18 cellular contexts compared by ENCODE assay signal in genomic region chr10:15360566-15360965, GRCh38. TPM values are rescaled to one million over a fixed set of nuclear protein-coding genes. Genes with fewer than 3 reads are reported as not detected.
DNase-seq lines count a peak whose midpoint lies in the region; ATAC-seq and FAIRE-seq lines count a peak whose summit lies in the region.
"Had no signal": no experiment of that assay in that cellular context is flagged by ENCODE, and none has a peak within 500 bp of the region (broad histone marks: within the 10 kb centered on the region; RNA-seq: fewer than 3 reads in every experiment).

No MANE protein-coding gene starts in this region.

- no peaks in the 10 kb centered on the region for H3K4me1 Mint-ChIP-seq in stimulated activated effector memory CD8-positive, alpha-beta T cell treated with anti-CD3 and anti-CD28 coated beads, Interleukin-12 subunit alpha, Interleukin-12 subunit beta, amount 100 ng/mL, for 72 hours
- H3K4me1 Mint-ChIP-seq: B cell had no signal

- H3K4me2 ChIP-seq in mesenchymal stem cell (ENCODE audit: low read length, poor library complexity, severe bottlenecking): no peak overlapping the region
- H3K4me2 ChIP-seq: GM23338 had no signal

- peaks cover 4% of the 10 kb centered on the region for H3K4me1 ChIP-seq in mesenchymal stem cell (ENCODE audit: control insufficient read depth, insufficient read depth, low read depth, low read length)

- peak; percentile 48 for FAIRE-seq in HTR-8/SVneo (lab: Jason Lieb, UNC)
- FAIRE-seq: G401.6, GM12891 had no signal

- H3K79me1 ChIP-seq in mesenchymal stem cell (replicated peaks; ENCODE audit: low read length, poor library complexity, severe bottlenecking): peaks cover 26% of the 10 kb centered on the region

- no peak overlapping the region for H2BK15ac ChIP-seq in mesenchymal stem cell (ENCODE audit: low read depth, poor library complexity, severe bottlenecking)

- no peak overlapping the region for H2AFZ ChIP-seq in mesenchymal stem cell (ENCODE audit: low read depth, low read length)
- H2AFZ ChIP-seq: GM23338 had no signal

- no peak for DNase-seq in activated naive CD4-positive, alpha-beta T cell treated with anti-CD3 and anti-CD28 coated beads, Interleukin-2, amount 50 U/mL, for 72 hours (ENCODE audit: low spot score in 2 of 2)
- DNase-seq in activated naive CD4-positive, alpha-beta T cell (lab: John Stamatoyannopoulos, UW): no peak
- no peak for DNase-seq in HTR-8/SVneo (ENCODE audit: insufficient read length, low spot score)
- DNase-seq in mesenchymal stem cell: no peak
- no peak for DNase-seq in stimulated activated effector memory CD8-positive, alpha-beta T cell treated with anti-CD3 and anti-CD28 coated beads, Interleukin-12 subunit alpha, Interleukin-12 subunit beta, amount 100 ng/mL, for 72 hours (ENCODE audit: low spot score in 2 of 2)
- DNase-seq in NCI-H1092 treated with DMSO at 0.1 percent for 48 hours (lab: John Stamatoyannopoulos, UW): no peak
- DNase-seq: ACHN; C1 segment of cervical spinal cord; Calu3; CD4-positive, alpha-beta T cell; DMS79; EL; H7 had no signal

- peak overlapping the region; percentile 55 for H2AK5ac ChIP-seq in mesenchymal stem cell (ENCODE audit: low read length, severe bottlenecking)

- no peak overlapping the region for H3K27ac Mint-ChIP-seq in activated naive CD4-positive, alpha-beta T cell treated with anti-CD3 and anti-CD28 coated beads, Interleukin-2, amount 50 U/mL, for 72 hours
- no peak overlapping the region for H3K27ac Mint-ChIP-seq in stimulated activated effector memory CD8-positive, alpha-beta T cell treated with anti-CD3 and anti-CD28 coated beads, Interleukin-12 subunit alpha, Interleukin-12 subunit beta, amount 100 ng/mL, for 72 hours
- H3K27ac Mint-ChIP-seq: B cell; CD4-positive, alpha-beta T cell; GM23338 had no signal

- no peak overlapping the region for H2BK5ac ChIP-seq in mesenchymal stem cell (ENCODE audit: low read depth, low read length, poor library complexity, severe bottlenecking)

- H3K4ac ChIP-seq in mesenchymal stem cell (ENCODE audit: low read depth in 1 of 2, low read length in 2 of 2): no peak overlapping the region

- H3K4me3 Mint-ChIP-seq in stimulated activated effector memory CD8-positive, alpha-beta T cell treated with anti-CD3 and anti-CD28 coated beads, Interleukin-12 subunit alpha, Interleukin-12 subunit beta, amount 100 ng/mL, for 72 hours: no peak overlapping the region
- H3K4me3 Mint-ChIP-seq: B cell; CD4-positive, alpha-beta T cell; GM23338 had no signal

- no peaks in the 10 kb centered on the region for H3K9me3 ChIP-seq in mesenchymal stem cell (ENCODE audit: control insufficient read depth, low read length)

- H4K91ac ChIP-seq in mesenchymal stem cell (ENCODE audit: low read length): no peak overlapping the region

- peak; percentile 49 to 60 for ATAC-seq in activated naive CD4-positive, alpha-beta T cell treated with anti-CD3 and anti-CD28 coated beads, Interleukin-2, amount 50 U/mL, for 72 hours
- peak; percentile 71 for ATAC-seq in stimulated activated effector memory CD8-positive, alpha-beta T cell treated with anti-CD3 and anti-CD28 coated beads, Interleukin-12 subunit alpha, Interleukin-12 subunit beta, amount 100 ng/mL, for 72 hours
- no peak for ATAC-seq in GM21447 (IDR thresholded peaks at IDR 0.05; ENCODE audit: unreplicated experiment)
- ATAC-seq: GM23338 had no signal

- no peaks in the 10 kb centered on the region for H3K27me3 ChIP-seq in mesenchymal stem cell (ENCODE audit: control insufficient read depth in 1 of 2, insufficient read depth in 1 of 2, low read length in 2 of 2)

- no peak overlapping the region for H3K23ac ChIP-seq in mesenchymal stem cell (ENCODE audit: low read length in 2 of 2)

- H3K9me3 Mint-ChIP-seq in activated naive CD4-positive, alpha-beta T cell treated with anti-CD3 and anti-CD28 coated beads, Interleukin-2, amount 50 U/mL, for 72 hours: peaks cover 0 to 6% of the 10 kb centered on the region in 2 donors
- H3K9me3 Mint-ChIP-seq in stimulated activated effector memory CD8-positive, alpha-beta T cell treated with anti-CD3 and anti-CD28 coated beads, Interleukin-12 subunit alpha, Interleukin-12 subunit beta, amount 100 ng/mL, for 72 hours: no peaks in the 10 kb centered on the region
- H3K9me3 Mint-ChIP-seq: CD4-positive, alpha-beta T cell had no signal

- no peak overlapping the region for H3K27ac ChIP-seq in mesenchymal stem cell (ENCODE audit: low read length, poor library complexity, severe bottlenecking)

- no peak overlapping the region for H2BK120ac ChIP-seq in mesenchymal stem cell (ENCODE audit: low read depth, low read length)

- no peaks in the 10 kb centered on the region for H3K36me3 Mint-ChIP-seq in activated naive CD4-positive, alpha-beta T cell treated with anti-CD3 and anti-CD28 coated beads, Interleukin-2, amount 50 U/mL, for 72 hours
- H3K36me3 Mint-ChIP-seq in stimulated activated effector memory CD8-positive, alpha-beta T cell treated with anti-CD3 and anti-CD28 coated beads, Interleukin-12 subunit alpha, Interleukin-12 subunit beta, amount 100 ng/mL, for 72 hours: no peaks in the 10 kb centered on the region

- peaks cover 0 to 3% of the 10 kb centered on the region in 2 experiments for H3K36me3 ChIP-seq in mesenchymal stem cell (ENCODE audit: control insufficient read depth in 1 of 2, insufficient read depth in 2 of 2, low read depth in 1 of 2, low read length in 2 of 2)

- H3K4me3 ChIP-seq in mesenchymal stem cell (ENCODE audit: insufficient read depth in 1 of 2, low read depth in 1 of 2, low read length in 2 of 2): no peak overlapping the region
- H3K4me3 ChIP-seq: GM23338 had no signal

- H3K14ac ChIP-seq in mesenchymal stem cell (ENCODE audit: low read length in 2 of 2): no peak overlapping the region

- no peak overlapping the region for H2BK12ac ChIP-seq in mesenchymal stem cell (ENCODE audit: low read length in 2 of 2)

- no peak overlapping the region for H3K18ac ChIP-seq in mesenchymal stem cell (ENCODE audit: low read depth in 1 of 2, low read length in 2 of 2)

- 85% methylated on average over 4 of the region's 4 CpGs for WGBS in mesenchymal stem cell

- no peak overlapping the region for H4K8ac ChIP-seq in mesenchymal stem cell (ENCODE audit: low read length)

- H3K9ac ChIP-seq in mesenchymal stem cell (ENCODE audit: low read length): no peak overlapping the region

RNA-seq across cellular contexts. Expression of gene FAM171A1, which starts 10.5 kb away (rescaled TPM):
- 1 to 10 TPM; 3.7 to 4.9 TPM for total RNA-seq in activated naive CD4-positive, alpha-beta T cell treated with anti-CD3 and anti-CD28 coated beads, Interleukin-2, amount 50 U/mL, for 72 hours
- 23.1 TPM for polyA plus RNA-seq in mesenchymal stem cell (2013, experiment 1 of 2)
- 23.1 TPM for polyA plus RNA-seq in mesenchymal stem cell (2013, experiment 2 of 2)
- total RNA-seq: B cell had no signal
